In genomic region chr2:60479226-60480088, GRCh38 we compare ENCODE assay signal across 15 cellular contexts.
DNase-seq lines count a peak whose midpoint lies in the region; ATAC-seq and TF ChIP-seq lines count a peak whose summit lies in the region.
"Had no signal": no experiment of that assay in that cellular context is flagged by ENCODE, and none has a peak within 500 bp of the region (broad histone marks: within the 10 kb centered on the region; RNA-seq: fewer than 3 reads in every experiment).

No MANE protein-coding gene starts in this region.

- ATAC-seq in mucosa of descending colon (peak; percentile 54), HG02623 (IDR thresholded peaks at IDR 0.05; ENCODE audit: unreplicated experiment) (no peak), GM18502 (IDR thresholded peaks at IDR 0.05; ENCODE audit: poor library complexity, unreplicated experiment) (no peak)
- ATAC-seq: Panc1 had no signal

- H3K36me3 ChIP-seq in mammary epithelial cell (ENCODE audit: insufficient read depth, low read length), result no peaks in the 10 kb centered on the region
- H3K36me3 ChIP-seq in mucosa of descending colon (ENCODE audit: low read depth), result no peaks in the 10 kb centered on the region
- peaks cover 14% of the 10 kb centered on the region for H3K36me3 ChIP-seq in thymus (ENCODE audit: control insufficient read depth, insufficient read depth)
- H3K36me3 ChIP-seq: ascending aorta, BE2C had no signal

- H3K9me3 ChIP-seq in mammary epithelial cell (replicated peaks; ENCODE audit: insufficient read depth, low read length), result no peaks in the 10 kb centered on the region
- no peaks in the 10 kb centered on the region for H3K9me3 ChIP-seq in mucosa of descending colon
- H3K9me3 ChIP-seq in thymus (ENCODE audit: control insufficient read depth), result no peaks in the 10 kb centered on the region
- H3K9me3 ChIP-seq: ascending aorta, BE2C had no signal

- H3K27ac ChIP-seq in mammary epithelial cell (ENCODE audit: insufficient read depth, low read depth, low read length) (peak overlapping the region; percentile 51), thymus (ENCODE audit: low read depth) (peak overlapping the region; percentile 75)
- H3K27ac ChIP-seq: ascending aorta, KMS-11 had no signal

- in situ Hi-C loops in mammary epithelial cell (cut with MboI; ENCODE audit: low sequenced_read_pairs in 2 of 2), result no loop called here

- intact Hi-C loops in mammary epithelial cell (cut with micrococcal nuclease), result loop anchor here (1.0 kb wide), 1 partner anchor 26 kb away; no protein-coding TSS in a partner anchor
- intact Hi-C loops in mucosa of descending colon (cut with DNase I, micrococcal nuclease), result no loop called here

- H3K79me2 ChIP-seq in mammary epithelial cell (ENCODE audit: insufficient read depth, low read length), result no peaks in the 10 kb centered on the region

- WGBS in mammary epithelial cell (ENCODE audit: low coverage, missing lambda C conversion rate), result 22% methylated on average over 21 of the region's 22 CpGs
- WGBS in thymus, result 92% methylated on average over 22 of the region's 22 CpGs

- H3K9ac ChIP-seq in mammary epithelial cell (ENCODE audit: insufficient read depth, low read length), result no peak overlapping the region
- H3K9ac ChIP-seq: KMS-11 had no signal

- CTCF ChIA-PET in mammary epithelial cell (lab: Charles Lee; ENCODE audit: low non-redundant PET), result no interaction called here

- H3K4me3 ChIP-seq in mammary epithelial cell (replicated peaks in 1 of 3; ENCODE audit: insufficient read depth in 1 of 3, low read depth in 2 of 3, low read length in 3 of 3) (peak overlapping the region in 2 of 3 experiments; percentile 6 to 20), mucosa of descending colon (no peak overlapping the region), thymus (ENCODE audit: low read length) (no peak overlapping the region)
- H3K4me3 ChIP-seq: ascending aorta had no signal

- peak overlapping the region; percentile 78 for H3K4me2 ChIP-seq in mammary epithelial cell (ENCODE audit: insufficient read depth, low read depth, low read length)
- H3K4me2 ChIP-seq: KMS-11 had no signal

- peak overlapping the region; percentile 74 for H2AFZ ChIP-seq in mammary epithelial cell (ENCODE audit: low read depth, low read length)

- BruUV-seq in mammary epithelial cell (replicated peaks; lab: Mats Ljungman, UMichigan), result no TSS peak

- no peak for TF ChIP-seq CTCF in mammary epithelial cell (conservative IDR thresholded peaks at IDR 0.05 in 1 of 2, IDR thresholded peaks at IDR 0.05 in 1 of 2; ENCODE audit: extremely low read depth in 1 of 2, insufficient read depth in 1 of 2, low read depth in 1 of 2, low read length in 2 of 2)
- no peak for TF ChIP-seq CTCF in mucosa of descending colon (IDR thresholded peaks at IDR 0.05)

- H4K20me1 ChIP-seq in mammary epithelial cell (ENCODE audit: insufficient read depth, low read length), result no peaks in the 10 kb centered on the region

- DNase-seq in NCI-H1048 (lab: John Stamatoyannopoulos, UW) (peak; percentile 91), mammary epithelial cell (peak; percentile 81), mucosa of descending colon (peak in 1 of 3 donors; percentile 51), NOMO-1 treated with DMSO at 0.1 percent for 48 hours (lab: John Stamatoyannopoulos, UW; ENCODE audit: unreplicated experiment) (no peak)
- DNase-seq: activated effector memory CD4-positive, alpha-beta T cell treated with anti-CD3 and anti-CD28 coated beads, Interleukin-2, amount 50 U/mL, for 16 hours; left ventricle myocardium superior; NCI-H1436 treated with DMSO at 0.1 percent for 48 hours; stimulated activated CD8-positive, alpha-beta memory T cell treated with anti-CD3 and anti-CD28 coated beads, Interleukin-4, amount 100 ng/mL, for 48 hours had no signal

- no peaks in the 10 kb centered on the region for H3K27me3 ChIP-seq in mammary epithelial cell (ENCODE audit: insufficient read depth, low read length)
- no peaks in the 10 kb centered on the region for H3K27me3 ChIP-seq in thymus (ENCODE audit: control insufficient read depth, insufficient read depth)
- H3K27me3 ChIP-seq: ascending aorta, BE2C had no signal

- dilution Hi-C loops in mammary epithelial cell (cut with HindIII; ENCODE audit: low sequenced_read_pairs), result no loop called here

- H3K4me1 ChIP-seq in mammary epithelial cell (ENCODE audit: insufficient read depth, low read length), result peaks cover 24% of the 10 kb centered on the region
- H3K4me1 ChIP-seq in mucosa of descending colon (ENCODE audit: low read depth), result peaks cover 31% of the 10 kb centered on the region
- peaks cover 21% of the 10 kb centered on the region for H3K4me1 ChIP-seq in thymus (ENCODE audit: control insufficient read depth, insufficient read depth, low read length)
- H3K4me1 ChIP-seq: ascending aorta, BE2C had no signal

Comparison
In these comparisons a context has a peak if more than half of its experiments do, and no peak if none do; other contexts are left out.
1. H3K4me3 ChIP-seq: peak in mammary epithelial cell (2 of 3); none in mucosa of descending colon (single experiment) and thymus (single experiment).